ENCODE assay signal across 29 cellular contexts in the genomic region with DNA sequence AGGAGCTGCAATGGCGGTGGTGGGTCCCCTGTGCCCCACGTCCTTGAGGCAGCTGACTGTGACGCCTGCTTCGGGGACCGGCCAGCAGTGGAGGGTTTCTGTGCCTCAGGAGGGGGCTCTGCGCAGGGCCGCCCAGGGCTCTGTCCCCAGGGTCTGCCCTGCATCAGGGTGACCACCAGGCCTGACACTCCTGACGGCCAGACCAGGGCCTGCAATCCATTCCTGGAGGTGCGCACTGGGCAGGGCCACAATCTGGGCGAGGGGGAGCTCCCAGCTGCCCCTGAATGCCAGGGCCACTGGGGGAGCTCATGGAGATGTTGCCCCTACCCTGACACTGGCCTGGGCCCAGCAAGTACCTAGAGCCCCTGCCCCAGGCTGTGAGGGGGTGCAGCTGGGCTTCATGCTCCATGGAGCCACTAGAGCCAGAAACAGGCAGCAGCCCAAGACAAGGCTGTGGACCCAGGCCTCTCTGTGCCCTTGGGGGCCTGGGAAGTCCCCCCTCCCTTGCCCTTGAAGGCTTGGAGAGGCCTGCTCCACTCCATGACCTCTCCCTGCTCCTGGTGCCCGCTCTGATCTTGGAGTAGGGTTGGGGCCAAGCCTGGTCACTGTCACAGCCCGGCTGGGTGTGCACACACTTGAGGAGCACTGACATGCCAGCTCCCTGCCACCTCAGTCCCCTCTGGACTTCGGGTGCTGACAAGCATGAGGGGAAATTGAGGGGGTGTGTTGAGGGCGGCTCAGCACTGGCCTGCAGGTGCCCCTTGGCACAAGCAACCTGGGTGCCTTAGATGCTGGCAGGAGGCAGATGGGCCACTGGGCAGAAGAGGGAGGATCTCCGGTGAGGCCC.
"Had no signal": no experiment of that assay in that cellular context is flagged by ENCODE, and none has a peak within 500 bp of the region (broad histone marks: within the 10 kb centered on the region; RNA-seq: fewer than 3 reads in every experiment).

No MANE protein-coding gene starts in this region.

- DNase-seq: activated CD4-positive, alpha-beta T cell treated with anti-CD3 and anti-CD28 coated beads for 4 hours; activated CD4-positive, alpha-beta T cell treated with anti-CD3 and anti-CD28 coated beads, Interleukin-2, amount 50 U/mL, for 4 hours; activated naive CD4-positive, alpha-beta T cell treated with anti-CD3 and anti-CD28 coated beads for 36 hours; activated naive CD8-positive, alpha-beta T cell treated with anti-CD3 and anti-CD28 coated beads, Interleukin-2, amount 10 ng/mL, durations not matched to agents 7 days and 5 days; activated T-cell treated with anti-CD3 and anti-CD28 coated beads for 4 hours; activated T-cell treated with anti-CD3 and anti-CD28 coated beads, Interleukin-2, amount 50 U/mL, for 72 hours; amniotic stem cell; central memory CD4-positive, alpha-beta T cell; foreskin fibroblast; hypothalamus; kidney glomerular epithelial cell; mucosa of descending colon; ovary; sigmoid colon; small intestine; stimulated activated CD4-positive, alpha-beta T cell treated with anti-CD3 and anti-CD28 coated beads, Interleukin-1b, Interleukin-23, amount 100 ng/mL, for 48 hours; stimulated activated CD4-positive, alpha-beta T cell treated with anti-CD3 and anti-CD28 coated beads, Interleukin-4, amount 100 ng/mL, for 4 hours; stimulated activated CD8-positive, alpha-beta memory T cell treated with anti-CD3 and anti-CD28 coated beads, Interleukin-4, amount 100 ng/mL, for 48 hours; SW 1271; T-helper 9 cell; testis; transverse colon had no signal

- H3K27ac ChIP-seq: heart left ventricle, left lung, ovary, sigmoid colon, testis, transverse colon, VCaP had no signal

- H3K4me3 Mint-ChIP-seq: activated naive CD4-positive, alpha-beta T cell treated with anti-CD3 and anti-CD28 coated beads for 36 hours; activated naive CD8-positive, alpha-beta T cell treated with anti-CD3 and anti-CD28 coated beads, Interleukin-2, amount 10 ng/mL, durations not matched to agents 7 days and 5 days; activated T-cell treated with anti-CD3 and anti-CD28 coated beads, Interleukin-2, amount 50 U/mL, for 72 hours; natural killer cell treated with Interleukin-12 subunit alpha and Interleukin-12 subunit beta and Interleukin-15 and Interleukin-18, amount 100 ng/mL, for 72 hours; stimulated activated memory B cell treated with anti-CD40 and anti-IgM and Interleukin-4, amounts not matched to agents 10 μg/mL and 1 μg/mL and 100 μg/mL, for 72 hours; T-helper 1 cell treated with Interleukin-12 subunit alpha and Interleukin-12 subunit beta and Interleukin-4 antibody, amounts not matched to agents 30 μg/mL and 1 μg/mL, for 36 hours had no signal

- H3K36me3 ChIP-seq: ovary, sigmoid colon had no signal

- H3K27me3 Mint-ChIP-seq: activated naive CD8-positive, alpha-beta T cell treated with anti-CD3 and anti-CD28 coated beads, Interleukin-2, amount 10 ng/mL, durations not matched to agents 7 days and 5 days; natural killer cell treated with Interleukin-12 subunit alpha and Interleukin-12 subunit beta and Interleukin-15 and Interleukin-18, amount 100 ng/mL, for 72 hours; progenitor cell of endocrine pancreas; stimulated activated memory B cell treated with anti-CD40 and anti-IgM and Interleukin-4, amounts not matched to agents 10 μg/mL and 1 μg/mL and 100 μg/mL, for 72 hours had no signal

- H3K4me1 Mint-ChIP-seq: activated naive CD8-positive, alpha-beta T cell treated with anti-CD3 and anti-CD28 coated beads, Interleukin-2, amount 10 ng/mL, durations not matched to agents 7 days and 5 days had no signal

- H3K27me3 ChIP-seq: heart left ventricle, left lung, ovary, sigmoid colon, testis, transverse colon had no signal

- H3K9me3 ChIP-seq: heart left ventricle, left lung, mucosa of descending colon, ovary, sigmoid colon, testis, transverse colon had no signal

- H3K4me1 ChIP-seq: left lung, sigmoid colon, testis, transverse colon had no signal

- H3K9me3 Mint-ChIP-seq: activated T-cell treated with anti-CD3 and anti-CD28 coated beads, Interleukin-2, amount 50 U/mL, for 72 hours; natural killer cell treated with Interleukin-12 subunit alpha and Interleukin-12 subunit beta and Interleukin-15 and Interleukin-18, amount 100 ng/mL, for 72 hours; T-helper 1 cell treated with Interleukin-12 subunit alpha and Interleukin-12 subunit beta and Interleukin-4 antibody, amounts not matched to agents 30 μg/mL and 1 μg/mL, for 36 hours had no signal

- H3K27ac Mint-ChIP-seq: activated naive CD4-positive, alpha-beta T cell treated with anti-CD3 and anti-CD28 coated beads for 36 hours; activated naive CD8-positive, alpha-beta T cell treated with anti-CD3 and anti-CD28 coated beads, Interleukin-2, amount 10 ng/mL, durations not matched to agents 7 days and 5 days; activated T-cell treated with anti-CD3 and anti-CD28 coated beads, Interleukin-2, amount 50 U/mL, for 72 hours; natural killer cell treated with Interleukin-12 subunit alpha and Interleukin-12 subunit beta and Interleukin-15 and Interleukin-18, amount 100 ng/mL, for 72 hours; progenitor cell of endocrine pancreas; stimulated activated memory B cell treated with anti-CD40 and anti-IgM and Interleukin-4, amounts not matched to agents 10 μg/mL and 1 μg/mL and 100 μg/mL, for 72 hours; T-helper 1 cell treated with Interleukin-12 subunit alpha and Interleukin-12 subunit beta and Interleukin-4 antibody, amounts not matched to agents 30 μg/mL and 1 μg/mL, for 36 hours had no signal

- H3K4me3 ChIP-seq: heart left ventricle, left lung, mucosa of descending colon, ovary, sigmoid colon, testis, transverse colon had no signal

- ATAC-seq: activated T-cell treated with anti-CD3 and anti-CD28 coated beads, Interleukin-2, amount 50 U/mL, for 72 hours; left lung; mucosa of descending colon; stimulated activated memory B cell treated with anti-CD40 and anti-IgM and Interleukin-4, amounts not matched to agents 10 μg/mL and 1 μg/mL and 100 μg/mL, for 72 hours had no signal
